ENCODE assay signal across 9 cellular contexts in genomic region chr18:62585274-62586147, GRCh38.
DNase-seq lines count a peak whose midpoint lies in the region; ATAC-seq, FAIRE-seq and TF ChIP-seq lines count a peak whose summit lies in the region.
"Had no signal": no experiment of that assay in that cellular context is flagged by ENCODE, and none has a peak within 500 bp of the region (broad histone marks: within the 10 kb centered on the region; RNA-seq: fewer than 3 reads in every experiment).

No MANE protein-coding gene starts in this region.

- peak overlapping the region; percentile 50 for H3K4me3 Mint-ChIP-seq in osteocyte (ENCODE audit: unreplicated experiment)

- H3K27ac Mint-ChIP-seq in osteocyte (ENCODE audit: unreplicated experiment), result no peak overlapping the region

- H3K4me1 ChIP-seq in BE2C, result 0 out of 2 replicates have a peak, but pooled peaks cover 2% of the 10 kb centered on the region

- no peaks in the 10 kb centered on the region for H3K9me3 Mint-ChIP-seq in osteocyte (ENCODE audit: unreplicated experiment)

- H3K4me1 Mint-ChIP-seq in osteocyte (ENCODE audit: unreplicated experiment), result peaks cover 14% of the 10 kb centered on the region

- H3K36me3 Mint-ChIP-seq in osteocyte (ENCODE audit: unreplicated experiment), result peaks cover 3% of the 10 kb centered on the region

- FAIRE-seq in GM12891 (lab: Jason Lieb, UNC), result peak; percentile 69
- FAIRE-seq: colon had no signal

- ATAC-seq in HG02678 (IDR thresholded peaks at IDR 0.05; ENCODE audit: unreplicated experiment) (peak; percentile 15), HG02938 (IDR thresholded peaks at IDR 0.05; ENCODE audit: unreplicated experiment) (no peak)

- no peaks in the 10 kb centered on the region for H3K27me3 Mint-ChIP-seq in osteocyte (ENCODE audit: unreplicated experiment)

- no peaks in the 10 kb centered on the region for H3K36me3 ChIP-seq in BE2C

- H3K9me3 ChIP-seq in BE2C, result no peaks in the 10 kb centered on the region

- TF ChIP-seq CTCF in osteocyte (IDR thresholded peaks at IDR 0.05) (no peak), BE2C (IDR thresholded peaks at IDR 0.05; ENCODE audit: low read depth, low read length) (no peak)

- TF ChIP-seq POLR2A in GM12891 (IDR thresholded peaks at IDR 0.05; ENCODE audit: low read depth, low read length), result no peak

- no peak for DNase-seq in GM12891 (ENCODE audit: insufficient read length, low spot score)
- DNase-seq in activated CD4-positive, alpha-beta T cell treated with anti-CD3 and anti-CD28 coated beads, Interleukin-2, amount 50 U/mL, for 4 hours, result peak; percentile 48 to 60
- DNase-seq in osteocyte (ENCODE audit: extremely low spot score, unreplicated experiment), result no peak
- no peak for DNase-seq in AG08395 (ENCODE audit: low spot score)
- DNase-seq in BE2C, result no peak
- DNase-seq in SHP77 treated with DMSO at 0.1 percent for 48 hours (lab: John Stamatoyannopoulos, UW), result no peak

- H3K4me3 ChIP-seq in BE2C (ENCODE audit: low read depth, low read length), result no peak overlapping the region

- H3K27me3 ChIP-seq in BE2C, result no peaks in the 10 kb centered on the region

TF ChIP-seq in GM12891, 5 proteins besides CTCF, POLR2A, EP300 and RAD21:
- TF ChIP-seq POU2F2 (IDR thresholded peaks at IDR 0.05; ENCODE audit: low read depth, low read length), result no peak
- TF ChIP-seq PAX5 (IDR thresholded peaks at IDR 0.05; ENCODE audit: insufficient read depth, low read length, severe bottlenecking), result no peak
- no peak for TF ChIP-seq SPI1 (IDR thresholded peaks at IDR 0.05; ENCODE audit: low read depth, low read length)
- TF ChIP-seq TAF1 (IDR thresholded peaks at IDR 0.05; ENCODE audit: low read depth, low read length), result no peak
- TF ChIP-seq POLR2AphosphoS5 (IDR thresholded peaks at IDR 0.05; ENCODE audit: low read depth, low read length), result no peak

Comparison
In these comparisons a context has a peak if more than half of its experiments do, and no peak if none do; other contexts are left out.
1. DNase-seq: peak in activated CD4-positive, alpha-beta T cell treated with anti-CD3 and anti-CD28 coated beads, Interleukin-2, amount 50 U/mL, for 4 hours (2 of 2); none in GM12891 (single experiment), osteocyte (single experiment), AG08395 (single experiment), BE2C (single experiment) and SHP77 treated with DMSO at 0.1 percent for 48 hours (single experiment).